In the genomic region with DNA sequence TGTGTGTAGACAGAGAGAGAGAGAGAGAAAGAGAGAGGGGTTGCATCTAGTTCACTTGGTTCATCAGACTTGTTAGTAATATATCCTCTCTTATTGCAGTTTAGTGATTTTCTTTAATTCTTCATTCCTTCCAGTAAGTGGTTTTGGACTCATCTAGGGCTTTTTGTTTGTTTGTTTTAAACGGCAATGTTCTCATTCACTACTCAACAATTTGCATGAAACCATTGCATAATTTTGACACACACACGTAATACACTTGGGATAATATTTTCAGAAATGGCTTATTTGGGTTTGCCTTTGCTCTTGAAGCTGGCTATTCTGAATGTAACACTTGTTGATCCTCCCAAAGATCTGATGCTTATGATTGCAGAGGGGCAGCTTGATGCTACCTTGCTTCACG, we compare ENCODE assay signal across 25 cellular contexts. TPM values are rescaled to one million over a fixed set of nuclear protein-coding genes. Genes with fewer than 3 reads are reported as not detected.
"Had no signal": no experiment of that assay in that cellular context is flagged by ENCODE, and none has a peak within 500 bp of the region (broad histone marks: within the 10 kb centered on the region; RNA-seq: fewer than 3 reads in every experiment).

No MANE protein-coding gene starts in this region.

- H3K36me3 ChIP-seq: adrenal gland, breast epithelium, SJSA1 had no signal

- H3K9me3 ChIP-seq: adrenal gland, body of pancreas, breast epithelium, SJSA1, SK-N-SH had no signal

- H3K9ac ChIP-seq: KMS-11, SK-N-SH had no signal

- H3K4me1 ChIP-seq: adrenal gland, breast epithelium, SJSA1 had no signal

- DNase-seq: activated CD4-positive, alpha-beta T cell treated with anti-CD3 and anti-CD28 coated beads, Interleukin-2, amount 10 ng/mL, durations not matched to agents 7 days and 5 days; activated CD4-positive, alpha-beta T cell treated with anti-CD3 and anti-CD28 coated beads, Interleukin-2, amount 50 U/mL, for 48 hours; activated CD8-positive, alpha-beta T cell treated with anti-CD3 and anti-CD28 coated beads, Interleukin-2, amount 10 ng/mL, durations not matched to agents 7 days and 5 days; activated gamma-delta T cell; activated naive CD4-positive, alpha-beta T cell treated with Interleukin-2 at 50 U/mL for 16 hours; activated naive CD8-positive, alpha-beta T cell treated with anti-CD3 and anti-CD28 coated beads, Interleukin-2, amount 10 ng/mL, durations not matched to agents 7 days and 5 days; activated T-cell treated with anti-CD3 and anti-CD28 coated beads, Interleukin-2, amount 50 U/mL, for 24 hours; adrenal gland; body of pancreas; NCI-H1092 treated with DMSO at 0.1 percent for 48 hours; NCI-H1417; NCI-H146; NCI-H187; NCI-H2029 treated with DMSO at 0.1 percent for 48 hours; NCI-H2107; NCI-H2171; NCI-H510A; NCI-H526; NCI-H748 treated with DMSO at 0.1 percent for 48 hours; SHP77 treated with DMSO at 0.1 percent for 48 hours; SK-N-SH had no signal

- ATAC-seq: activated CD8-positive, alpha-beta T cell treated with anti-CD3 and anti-CD28 coated beads, Interleukin-2, amount 10 ng/mL, durations not matched to agents 7 days and 5 days; body of pancreas had no signal

- H3K27ac ChIP-seq: adrenal gland, body of pancreas, breast epithelium, KMS-11, SJSA1 had no signal

- H3K4me3 ChIP-seq: adrenal gland, body of pancreas, breast epithelium, SJSA1 had no signal

- H3K4me2 ChIP-seq: KMS-11, SK-N-SH had no signal

RNA-seq across cellular contexts. Expression of gene ZNF32, which starts 16.4 kb away (rescaled TPM):
- total RNA-seq: OCI-LY7 had no signal
